In the genomic region with DNA sequence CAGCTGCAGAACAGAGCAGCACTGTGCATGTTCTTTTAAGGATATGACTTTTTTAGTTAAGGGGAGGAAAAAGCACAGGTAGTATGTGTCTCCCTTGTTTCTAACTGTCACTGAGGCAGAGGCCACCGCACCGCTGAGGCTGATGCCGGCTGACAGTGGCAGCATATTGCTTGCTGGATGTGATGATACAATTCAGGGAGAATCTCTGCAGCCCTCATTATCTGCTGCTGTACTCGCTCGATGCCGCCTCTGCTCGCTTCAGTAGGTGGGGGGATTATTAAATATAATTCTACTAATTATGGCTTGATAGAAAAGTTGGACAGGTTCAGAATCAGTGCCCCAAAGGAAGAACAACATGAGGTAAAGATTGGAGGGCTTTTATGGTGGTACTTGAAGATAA, we compare ENCODE assay signal across 26 cellular contexts.
"Had no signal": no experiment of that assay in that cellular context is flagged by ENCODE, and none has a peak within 500 bp of the region (broad histone marks: within the 10 kb centered on the region; RNA-seq: fewer than 3 reads in every experiment).

No MANE protein-coding gene starts in this region.

- H3K36me3 Mint-ChIP-seq: activated naive CD4-positive, alpha-beta T cell treated with anti-CD3 and anti-CD28 coated beads, Interleukin-2, amount 10 ng/mL, durations not matched to agents 7 days and 5 days; activated naive CD8-positive, alpha-beta T cell treated with anti-CD3 and anti-CD28 coated beads, Interleukin-2, amount 10 ng/mL, durations not matched to agents 7 days and 5 days; brain; immature natural killer cell; mesothelial cell of epicardium; naive B cell had no signal

- DNase-seq: activated CD4-positive, alpha-beta T cell treated with anti-CD3 and anti-CD28 coated beads for 48 hours; activated CD4-positive, alpha-beta T cell treated with anti-CD3 and anti-CD28 coated beads, Interleukin-2, amount 50 U/mL, for 48 hours; activated CD8-positive, alpha-beta memory T cell treated with anti-CD3 and anti-CD28 coated beads, Interleukin-2, amount 50 U/mL, for 4 hours; activated effector memory CD4-positive, alpha-beta T cell treated with anti-CD3 and anti-CD28 coated beads, Interleukin-2, amount 50 U/mL, for 16 hours; activated naive CD4-positive, alpha-beta T cell treated with anti-CD3 and anti-CD28 coated beads, Interleukin-2, amount 10 ng/mL, durations not matched to agents 7 days and 5 days; activated naive CD8-positive, alpha-beta T cell treated with anti-CD3 and anti-CD28 coated beads, Interleukin-2, amount 10 ng/mL, durations not matched to agents 7 days and 5 days; activated T-cell treated with anti-CD3 and anti-CD28 coated beads, Interleukin-2, amount 50 U/mL, for 1 hour; cerebellar nuclear complex; colonic mucosa; effector CD8-positive, alpha-beta T cell; gastrocnemius medialis; heart left ventricle; immature natural killer cell; kidney; naive B cell; pancreas; psoas muscle; right cardiac atrium; stimulated activated naive CD4-positive, alpha-beta T cell treated with Interleukin-2 at 50 U/mL for 16 hours; T-helper 9 cell; transverse colon; WERI-Rb-1 had no signal

- H3K4me3 Mint-ChIP-seq: activated naive CD4-positive, alpha-beta T cell treated with anti-CD3 and anti-CD28 coated beads, Interleukin-2, amount 10 ng/mL, durations not matched to agents 7 days and 5 days; activated naive CD8-positive, alpha-beta T cell treated with anti-CD3 and anti-CD28 coated beads, Interleukin-2, amount 10 ng/mL, durations not matched to agents 7 days and 5 days; activated T-helper 1 cell treated with anti-CD3 and anti-CD28 coated beads, Interleukin-12 subunit alpha, Interleukin-12 subunit beta, Interleukin-2, Interleukin-4 antibody, amounts not matched to agents 30 ng/mL and 10 ng/mL and 1 ng/mL, durations not matched to agents 14 hours and 24 hours and 36 hours; brain; immature natural killer cell; mesothelial cell of epicardium; naive B cell had no signal

- H3K27me3 Mint-ChIP-seq: activated naive CD4-positive, alpha-beta T cell treated with anti-CD3 and anti-CD28 coated beads, Interleukin-2, amount 10 ng/mL, durations not matched to agents 7 days and 5 days had no signal

- H3K4me1 Mint-ChIP-seq: activated naive CD4-positive, alpha-beta T cell treated with anti-CD3 and anti-CD28 coated beads, Interleukin-2, amount 10 ng/mL, durations not matched to agents 7 days and 5 days; activated naive CD8-positive, alpha-beta T cell treated with anti-CD3 and anti-CD28 coated beads, Interleukin-2, amount 10 ng/mL, durations not matched to agents 7 days and 5 days; immature natural killer cell; naive B cell had no signal

- H3K9me3 Mint-ChIP-seq: activated naive CD4-positive, alpha-beta T cell treated with anti-CD3 and anti-CD28 coated beads, Interleukin-2, amount 10 ng/mL, durations not matched to agents 7 days and 5 days; activated naive CD8-positive, alpha-beta T cell treated with anti-CD3 and anti-CD28 coated beads, Interleukin-2, amount 10 ng/mL, durations not matched to agents 7 days and 5 days; activated T-helper 1 cell treated with anti-CD3 and anti-CD28 coated beads, Interleukin-12 subunit alpha, Interleukin-12 subunit beta, Interleukin-2, Interleukin-4 antibody, amounts not matched to agents 30 ng/mL and 10 ng/mL and 1 ng/mL, durations not matched to agents 14 hours and 24 hours and 36 hours had no signal

- ATAC-seq: activated CD4-positive, CD25-positive, alpha-beta regulatory T cell treated with anti-CD3 and anti-CD28 coated beads, Interleukin-2, amount 50 U/mL, for 24 hours; gastrocnemius medialis; heart left ventricle; pancreas; psoas muscle; right cardiac atrium had no signal

- H3K27ac Mint-ChIP-seq: activated naive CD4-positive, alpha-beta T cell treated with anti-CD3 and anti-CD28 coated beads, Interleukin-2, amount 10 ng/mL, durations not matched to agents 7 days and 5 days; activated naive CD8-positive, alpha-beta T cell treated with anti-CD3 and anti-CD28 coated beads, Interleukin-2, amount 10 ng/mL, durations not matched to agents 7 days and 5 days; activated T-helper 1 cell treated with anti-CD3 and anti-CD28 coated beads, Interleukin-12 subunit alpha, Interleukin-12 subunit beta, Interleukin-2, Interleukin-4 antibody, amounts not matched to agents 30 ng/mL and 10 ng/mL and 1 ng/mL, durations not matched to agents 14 hours and 24 hours and 36 hours; immature natural killer cell; mesothelial cell of epicardium; naive B cell had no signal
